Comparison of ENCODE assay signal across 10 cellular contexts in the genomic region with DNA sequence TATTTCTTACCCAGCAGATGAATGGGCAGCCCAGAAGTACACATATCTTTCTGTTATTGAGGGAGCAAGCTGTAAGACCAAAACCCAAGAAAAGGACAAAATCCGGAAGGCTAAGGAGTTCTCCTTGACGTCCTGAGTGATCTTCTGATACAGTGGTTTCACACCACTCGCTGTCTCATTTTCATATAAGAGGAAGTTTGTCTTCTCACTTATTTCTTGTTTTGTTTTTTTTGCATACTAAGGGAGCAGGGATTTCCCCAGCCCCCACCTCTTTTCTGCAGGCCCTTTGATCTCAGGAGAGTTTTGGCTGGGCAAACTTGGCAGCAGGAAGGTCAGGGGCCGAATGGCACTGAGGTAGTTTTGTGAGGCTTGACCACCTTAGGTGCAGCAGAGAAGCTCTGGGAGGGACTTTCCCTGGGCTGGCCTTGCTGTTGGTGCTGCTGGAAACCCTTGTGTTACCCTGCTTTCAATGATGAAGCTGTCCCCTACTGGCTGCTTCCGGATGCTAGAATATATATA. TPM values are rescaled to one million over a fixed set of nuclear protein-coding genes. Genes with fewer than 3 reads are reported as not detected.
DNase-seq lines count a peak whose midpoint lies in the region; ATAC-seq and TF ChIP-seq lines count a peak whose summit lies in the region.
"Had no signal": no experiment of that assay in that cellular context is flagged by ENCODE, and none has a peak within 500 bp of the region (broad histone marks: within the 10 kb centered on the region; RNA-seq: fewer than 3 reads in every experiment).

No MANE protein-coding gene starts in this region.

- H4K8ac ChIP-seq in H9 (replicated peaks; ENCODE audit: insufficient read length, low read depth, low read length): no peak overlapping the region

- H3T11ph ChIP-seq in H9 (ENCODE audit: low read length): no peak overlapping the region

- H3K9me3 Mint-ChIP-seq in H9: no peaks in the 10 kb centered on the region
- H3K9me3 Mint-ChIP-seq in effector memory CD8-positive, alpha-beta T cell: no peaks in the 10 kb centered on the region

- H3K4me3 ChIP-seq in aorta (ENCODE audit: low read length in 2 of 2): no peak overlapping the region

- H3K4me1 ChIP-seq in H9 (ENCODE audit: insufficient read depth, low read length) (peaks cover 2% of the 10 kb centered on the region; the same call in 1 of the 2 replicates), aorta (ENCODE audit: control insufficient read depth in 1 of 2, insufficient read depth in 2 of 2, low read length in 2 of 2) (no peaks in the 10 kb centered on the region)

- no peaks in the 10 kb centered on the region for H3K79me2 ChIP-seq in H9 (ENCODE audit: insufficient read depth, low read length)

- no peaks in the 10 kb centered on the region for H3K79me1 ChIP-seq in H9 (ENCODE audit: insufficient read depth, low read depth, low read length, poor library complexity, severe bottlenecking)

- peak; percentile 23; the same call in 1 of the 3 replicates for TF ChIP-seq CTCF in H9 (conservative IDR thresholded peaks at IDR 0.05)

- H3K23ac ChIP-seq in H9 (ENCODE audit: insufficient read length, low read depth, low read length): no peak overlapping the region

- H3K27me3 ChIP-seq in H9 (ENCODE audit: insufficient read depth, low read length): no peaks in the 10 kb centered on the region
- no peaks in the 10 kb centered on the region for H3K27me3 ChIP-seq in aorta (ENCODE audit: control insufficient read depth in 1 of 2, insufficient read depth in 2 of 2, low read length in 1 of 2)

- H3K4me2 ChIP-seq in H9 (ENCODE audit: insufficient read depth, insufficient read length, low read length): no peak overlapping the region

- H3K27ac ChIP-seq in H9 (ENCODE audit: insufficient read length, low read depth, low read length) (no peak overlapping the region), aorta (ENCODE audit: low read depth in 1 of 2, low read length in 2 of 2) (no peak overlapping the region)
- H3K27ac ChIP-seq: VCaP had no signal

- intact Hi-C loops in aorta (cut with DNase I): no loop called here

- no peak overlapping the region for H3K4ac ChIP-seq in H9 (ENCODE audit: low read depth, low read length)

- H2BK120ac ChIP-seq in H9 (ENCODE audit: low read depth, low read length, poor library complexity, severe bottlenecking): no peak overlapping the region

- H3K27ac Mint-ChIP-seq in H9: no peak overlapping the region
- peak overlapping the region; percentile 93 to 97 for H3K27ac Mint-ChIP-seq in effector memory CD8-positive, alpha-beta T cell

- no peak overlapping the region for H4K5ac ChIP-seq in H9 (ENCODE audit: insufficient read length, low read depth, low read length)

- peaks cover 17 to 27% of the 10 kb centered on the region in 2 experiments for H3K4me1 Mint-ChIP-seq in H9
- peaks cover 28 to 34% of the 10 kb centered on the region in 2 donors for H3K4me1 Mint-ChIP-seq in effector memory CD8-positive, alpha-beta T cell (ENCODE audit: low read depth in 2 of 2)

- DNase-seq in H9: no peak
- DNase-seq in NOMO-1 treated with DMSO at 0.1 percent for 48 hours (lab: John Stamatoyannopoulos, UW; ENCODE audit: unreplicated experiment): peak; percentile 27
- DNase-seq in effector memory CD8-positive, alpha-beta T cell: peak; percentile 56 to 58 (median 58)
- no peak for DNase-seq in NCI-H1105 treated with DMSO at 0.1 percent for 48 hours (lab: John Stamatoyannopoulos, UW)
- DNase-seq in NCI-H345 treated with DMSO at 0.1 percent for 48 hours (lab: John Stamatoyannopoulos, UW; ENCODE audit: unreplicated experiment): no peak
- DNase-seq in aorta: no peak
- no peak for DNase-seq in dedifferentiated amniotic fluid mesenchymal stem cell (ENCODE audit: extremely low spot score)
- DNase-seq: H7 had no signal

- H3K56ac ChIP-seq in H9 (ENCODE audit: insufficient read length, low read depth, low read length): no peak overlapping the region

- H4K91ac ChIP-seq in H9 (ENCODE audit: insufficient read length, low read depth, low read length): no peak overlapping the region

- no peak overlapping the region for H3K14ac ChIP-seq in H9 (ENCODE audit: insufficient read depth, low read length)

- no peak overlapping the region for H2AFZ ChIP-seq in H9 (ENCODE audit: low read length)

- no peak overlapping the region for H2BK15ac ChIP-seq in H9 (ENCODE audit: low read depth, low read length)

- H3K9me3 ChIP-seq in H9 (ENCODE audit: control insufficient read depth, low read depth, low read length) (no peaks in the 10 kb centered on the region), aorta (ENCODE audit: control insufficient read depth, low read length) (no peaks in the 10 kb centered on the region)

- no peak overlapping the region for H2BK20ac ChIP-seq in H9 (ENCODE audit: low read depth, low read length, poor library complexity, severe bottlenecking)

- no peak overlapping the region for H2BK5ac ChIP-seq in H9 (ENCODE audit: insufficient read length, low read length)

- H3K18ac ChIP-seq in H9 (ENCODE audit: insufficient read length, low read depth, low read length): no peak overlapping the region

- H2AK5ac ChIP-seq in H9 (ENCODE audit: insufficient read length, low read length): no peak overlapping the region

- H3K27me3 Mint-ChIP-seq in H9 (ENCODE audit: low read depth): no peaks in the 10 kb centered on the region
- H3K27me3 Mint-ChIP-seq in effector memory CD8-positive, alpha-beta T cell: no peaks in the 10 kb centered on the region

- no peak overlapping the region for H3K9ac ChIP-seq in H9 (ENCODE audit: extremely low read depth, insufficient read length, low read length)

- no CpG with 5 or more reads among the region's 5 CpGs for WGBS in H9 (ENCODE audit: extremely low coverage, insufficient read length, low lambda C conversion rate)
- WGBS in aorta, 2 donors: 86% methylated on average over 5 of the region's 5 CpGs

- ATAC-seq in GM18508 (IDR thresholded peaks at IDR 0.05; ENCODE audit: insufficient read depth, unreplicated experiment) (peak; percentile 30), aorta (ENCODE audit: low FRiP score) (no peak)
- ATAC-seq in effector memory CD8-positive, alpha-beta T cell (replicated peaks): peak; percentile 65

- no peaks in the 10 kb centered on the region for H3K36me3 ChIP-seq in aorta (ENCODE audit: control insufficient read depth in 1 of 2, insufficient read depth in 2 of 2, low read length in 1 of 2)

- no peaks in the 10 kb centered on the region for H4K20me1 ChIP-seq in H9 (ENCODE audit: control insufficient read depth, insufficient read depth, insufficient read length)

- H3K23me2 ChIP-seq in H9 (ENCODE audit: insufficient read length, low read depth, low read length, poor library complexity, severe bottlenecking): no peaks in the 10 kb centered on the region

- no peak overlapping the region for H2BK12ac ChIP-seq in H9 (ENCODE audit: insufficient read length, low read depth, low read length)

- no peaks in the 10 kb centered on the region; a peak in 1 of 7 replicates for H3K36me3 Mint-ChIP-seq in H9 (ENCODE audit: insufficient read depth in 1 of 3, low read depth in 3 of 3)
- H3K36me3 Mint-ChIP-seq in effector memory CD8-positive, alpha-beta T cell (ENCODE audit: insufficient read depth): peaks cover 8% of the 10 kb centered on the region

- no peak overlapping the region for H3K4me3 Mint-ChIP-seq in H9
- H3K4me3 Mint-ChIP-seq in effector memory CD8-positive, alpha-beta T cell: peak overlapping the region; percentile 59 to 60

RNA-seq across cellular contexts. Expression of a gene that starts 13.3 kb away (rescaled TPM):
- not detected in 2 replicates for total RNA-seq in H9 (2021)
- total RNA-seq in aorta: not detected
- polyA plus RNA-seq in aorta: 1 to 10 TPM in 1 of 2 donors, not detected in 1; 2.0 TPM
- total RNA-seq: H7 had no signal

Comparison
In these comparisons a context has a peak if more than half of its experiments do, and no peak if none do; other contexts are left out.
1. DNase-seq: peak in NOMO-1 treated with DMSO at 0.1 percent for 48 hours (single experiment) and effector memory CD8-positive, alpha-beta T cell (3 of 3); none in H9 (single experiment), NCI-H1105 treated with DMSO at 0.1 percent for 48 hours (single experiment), NCI-H345 treated with DMSO at 0.1 percent for 48 hours (single experiment), aorta (0 of 2) and dedifferentiated amniotic fluid mesenchymal stem cell (single experiment).
2. H3K27ac Mint-ChIP-seq: peak in effector memory CD8-positive, alpha-beta T cell (2 of 2); none in H9 (0 of 3).
3. H3K4me3 Mint-ChIP-seq: peak in effector memory CD8-positive, alpha-beta T cell (2 of 2); none in H9 (0 of 2).